Comparison of ENCODE assay signal across 1 cellular context in the genomic region with DNA sequence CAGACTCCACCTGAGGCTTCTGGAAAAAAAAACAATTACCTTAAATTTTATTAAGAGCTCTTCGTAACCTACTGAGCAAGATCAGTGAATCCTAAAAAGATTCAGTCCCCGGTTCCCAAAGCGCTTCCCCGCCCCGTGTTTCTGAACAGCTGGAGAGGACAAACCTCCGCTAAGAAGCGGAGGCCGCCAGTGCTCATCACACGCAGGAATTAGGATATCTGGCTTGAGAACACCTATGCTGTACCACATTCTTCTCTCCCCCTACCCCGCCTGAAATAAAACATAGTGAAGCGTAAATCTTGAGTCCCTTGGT.
TF ChIP-seq lines count a peak whose summit lies in the region.

No MANE protein-coding gene starts in this region.

TF ChIP-seq in IMR-90, 13 proteins besides CTCF, POLR2A, EP300 and RAD21 (continued from another document):
- TF ChIP-seq ELK1 (IDR thresholded peaks at IDR 0.05; ENCODE audit: borderline replicate concordance, low read depth, low read length): no peak
